In genomic region chr16:85530370-85530739, GRCh38 we compare ENCODE assay signal across 16 cellular contexts.
"Had no signal": no experiment of that assay in that cellular context is flagged by ENCODE, and none has a peak within 500 bp of the region (broad histone marks: within the 10 kb centered on the region; RNA-seq: fewer than 3 reads in every experiment).

No MANE protein-coding gene starts in this region.

- DNase-seq: activated CD4-positive, alpha-beta T cell treated with anti-CD3 and anti-CD28 coated beads, Interleukin-2, amount 10 ng/mL, durations not matched to agents 24 days and 14 days; activated CD4-positive, CD25-positive, alpha-beta regulatory T cell; activated CD8-positive, alpha-beta memory T cell treated with anti-CD3 and anti-CD28 coated beads for 24 hours; activated naive CD8-positive, alpha-beta T cell treated with anti-CD3 and anti-CD28 coated beads for 36 hours; amygdala; body of pancreas; cortex of kidney; effector CD4-positive, alpha-beta T cell; mucosa of descending colon; naive thymus-derived CD4-positive, alpha-beta T cell; T-helper 2 cell had no signal

- H3K4me3 Mint-ChIP-seq: activated CD4-positive, alpha-beta T cell treated with anti-CD3 and anti-CD28 coated beads, Interleukin-2, amount 10 ng/mL, durations not matched to agents 24 days and 14 days; activated naive CD8-positive, alpha-beta T cell treated with anti-CD3 and anti-CD28 coated beads for 36 hours; activated T-helper 1 cell treated with anti-CD3 and anti-CD28 coated beads, Interleukin-12 subunit alpha, Interleukin-12 subunit beta, Interleukin-2, Interleukin-4 antibody, amounts not matched to agents 30 ng/mL and 10 ng/mL and 1 ng/mL, durations not matched to agents 14 hours and 24 hours and 36 hours; memory B cell; naive thymus-derived CD4-positive, alpha-beta T cell; stimulated activated effector memory CD8-positive, alpha-beta T cell treated with anti-CD3 and anti-CD28 coated beads, Interleukin-12 subunit alpha, Interleukin-12 subunit beta, amount 100 ng/mL, for 72 hours had no signal

- H3K27ac Mint-ChIP-seq: activated CD4-positive, alpha-beta T cell treated with anti-CD3 and anti-CD28 coated beads, Interleukin-2, amount 10 ng/mL, durations not matched to agents 24 days and 14 days; activated naive CD8-positive, alpha-beta T cell treated with anti-CD3 and anti-CD28 coated beads for 36 hours; activated T-helper 1 cell treated with anti-CD3 and anti-CD28 coated beads, Interleukin-12 subunit alpha, Interleukin-12 subunit beta, Interleukin-2, Interleukin-4 antibody, amounts not matched to agents 30 ng/mL and 10 ng/mL and 1 ng/mL, durations not matched to agents 14 hours and 24 hours and 36 hours; memory B cell; naive thymus-derived CD4-positive, alpha-beta T cell; stimulated activated effector memory CD8-positive, alpha-beta T cell treated with anti-CD3 and anti-CD28 coated beads, Interleukin-12 subunit alpha, Interleukin-12 subunit beta, amount 100 ng/mL, for 72 hours had no signal

- H3K4me1 Mint-ChIP-seq: activated CD4-positive, alpha-beta T cell treated with anti-CD3 and anti-CD28 coated beads, Interleukin-2, amount 10 ng/mL, durations not matched to agents 24 days and 14 days; activated naive CD8-positive, alpha-beta T cell treated with anti-CD3 and anti-CD28 coated beads for 36 hours; naive thymus-derived CD4-positive, alpha-beta T cell; stimulated activated effector memory CD8-positive, alpha-beta T cell treated with anti-CD3 and anti-CD28 coated beads, Interleukin-12 subunit alpha, Interleukin-12 subunit beta, amount 100 ng/mL, for 72 hours had no signal

- H3K27ac ChIP-seq: pancreas had no signal

- H3K36me3 Mint-ChIP-seq: activated naive CD8-positive, alpha-beta T cell treated with anti-CD3 and anti-CD28 coated beads for 36 hours; memory B cell; naive thymus-derived CD4-positive, alpha-beta T cell; stimulated activated effector memory CD8-positive, alpha-beta T cell treated with anti-CD3 and anti-CD28 coated beads, Interleukin-12 subunit alpha, Interleukin-12 subunit beta, amount 100 ng/mL, for 72 hours had no signal

- H3K36me3 ChIP-seq: esophagus muscularis mucosa, pancreas had no signal

- H3K9me3 ChIP-seq: body of pancreas, esophagus muscularis mucosa, mucosa of descending colon, pancreas had no signal

- H3K27me3 ChIP-seq: body of pancreas, esophagus muscularis mucosa, pancreas had no signal

- ATAC-seq: body of pancreas; mucosa of descending colon; naive thymus-derived CD4-positive, alpha-beta T cell; pancreas; stimulated activated effector memory CD8-positive, alpha-beta T cell treated with anti-CD3 and anti-CD28 coated beads, Interleukin-12 subunit alpha, Interleukin-12 subunit beta, amount 100 ng/mL, for 72 hours had no signal

- H3K9me3 Mint-ChIP-seq: activated CD4-positive, alpha-beta T cell treated with anti-CD3 and anti-CD28 coated beads, Interleukin-2, amount 10 ng/mL, durations not matched to agents 24 days and 14 days; activated naive CD8-positive, alpha-beta T cell treated with anti-CD3 and anti-CD28 coated beads for 36 hours; activated T-helper 1 cell treated with anti-CD3 and anti-CD28 coated beads, Interleukin-12 subunit alpha, Interleukin-12 subunit beta, Interleukin-2, Interleukin-4 antibody, amounts not matched to agents 30 ng/mL and 10 ng/mL and 1 ng/mL, durations not matched to agents 14 hours and 24 hours and 36 hours; memory B cell; stimulated activated effector memory CD8-positive, alpha-beta T cell treated with anti-CD3 and anti-CD28 coated beads, Interleukin-12 subunit alpha, Interleukin-12 subunit beta, amount 100 ng/mL, for 72 hours had no signal

- H3K27me3 Mint-ChIP-seq: activated naive CD8-positive, alpha-beta T cell treated with anti-CD3 and anti-CD28 coated beads for 36 hours; naive thymus-derived CD4-positive, alpha-beta T cell had no signal

- H3K4me3 ChIP-seq: body of pancreas, esophagus muscularis mucosa, mucosa of descending colon, pancreas had no signal
